In genomic region chr20:56411287-56411686, GRCh38 we compare ENCODE assay signal across 6 cellular contexts. TPM values are rescaled to one million over a fixed set of nuclear protein-coding genes. Genes with fewer than 3 reads are reported as not detected.
DNase-seq lines count a peak whose midpoint lies in the region; ATAC-seq and TF ChIP-seq lines count a peak whose summit lies in the region.
"Not testable (repeated sequence)": the region's sequence is repeated elsewhere in the genome, so short reads cannot be mapped to it uniquely, and the experiment has no call there.
"Had no signal": no experiment of that assay in that cellular context is flagged by ENCODE, and none has a peak within 500 bp of the region (broad histone marks: within the 10 kb centered on the region; RNA-seq: fewer than 3 reads in every experiment).

No MANE protein-coding gene starts in this region.

- not testable (repeated sequence) for H3K9me3 Mint-ChIP-seq in activated T-helper 17 cell treated with anti-CD3 and anti-CD28 coated beads, Interleukin-2, amount 50 U/mL, for 72 hours; dendritic cell treated with granulocyte-macrophage colony-stimulating factor and Interleukin-4, amounts not matched to agents 40 ng/mL and 50 ng/mL, for 4 days

- not testable (repeated sequence) for H3K9ac ChIP-seq in liver (ENCODE audit: low read depth in 1 of 2, low read length in 2 of 2)

- H3K27me3 ChIP-seq in liver (ENCODE audit: control insufficient read depth in 4 of 4, insufficient read depth in 4 of 4, low read length in 3 of 4); gastrocnemius medialis: not testable (repeated sequence)

- not testable (repeated sequence) for ATAC-seq in activated T-helper 17 cell treated with anti-CD3 and anti-CD28 coated beads, Interleukin-2, amount 50 U/mL, for 72 hours (replicated peaks); gastrocnemius medialis

- H3K27ac Mint-ChIP-seq in activated T-helper 17 cell treated with anti-CD3 and anti-CD28 coated beads, Interleukin-2, amount 50 U/mL, for 72 hours = peak overlapping the region; percentile 86
- H3K27ac Mint-ChIP-seq in dendritic cell treated with granulocyte-macrophage colony-stimulating factor and Interleukin-4, amounts not matched to agents 40 ng/mL and 50 ng/mL, for 4 days = peak overlapping the region; percentile 89

- H3K9me3 ChIP-seq in liver (ENCODE audit: control insufficient read depth in 4 of 4, low read length in 3 of 4); gastrocnemius medialis: not testable (repeated sequence)

- intact Hi-C loops in dendritic cell treated with granulocyte-macrophage colony-stimulating factor and Interleukin-4, amounts not matched to agents 40 ng/mL and 50 ng/mL, for 4 days (cut with micrococcal nuclease) = loop anchor here (1.0 kb wide), 1 partner anchor 19 kb away; the partner anchor contains the start of genes AURKA and CSTF1
- intact Hi-C loops in gastrocnemius medialis (cut with DNase I; ENCODE audit: low total_unique reads) = not testable (repeated sequence)

- in situ Hi-C loops in gastrocnemius medialis (cut with MboI; ENCODE audit: low sequenced_read_pairs in 4 of 4) = not testable (repeated sequence)

- peaks cover 70% of the 10 kb centered on the region for H3K36me3 Mint-ChIP-seq in activated T-helper 17 cell treated with anti-CD3 and anti-CD28 coated beads, Interleukin-2, amount 50 U/mL, for 72 hours (ENCODE audit: low read depth)
- peaks cover 56% of the 10 kb centered on the region for H3K36me3 Mint-ChIP-seq in dendritic cell treated with granulocyte-macrophage colony-stimulating factor and Interleukin-4, amounts not matched to agents 40 ng/mL and 50 ng/mL, for 4 days (ENCODE audit: low read depth)

- not testable (repeated sequence) for TF ChIP-seq RAD21 in liver (IDR thresholded peaks at IDR 0.05)

- peak overlapping the region; percentile 57 for H3K4me3 ChIP-seq in NB4 (ENCODE audit: low read depth, low read length)
- H3K4me3 ChIP-seq in liver (ENCODE audit: low read depth in 1 of 3, low read length in 3 of 3); gastrocnemius medialis: not testable (repeated sequence)

- not testable (repeated sequence) for DNase-seq in NB4 (ENCODE audit: low read depth); gastrocnemius medialis

- peak overlapping the region; percentile 80 for H3K4me3 Mint-ChIP-seq in activated T-helper 17 cell treated with anti-CD3 and anti-CD28 coated beads, Interleukin-2, amount 50 U/mL, for 72 hours
- peak overlapping the region; percentile 64 for H3K4me3 Mint-ChIP-seq in dendritic cell treated with granulocyte-macrophage colony-stimulating factor and Interleukin-4, amounts not matched to agents 40 ng/mL and 50 ng/mL, for 4 days

- H3K27ac ChIP-seq in liver (ENCODE audit: low read depth in 1 of 2, low read length in 2 of 2) (peak overlapping the region; percentile 78 to 83), gastrocnemius medialis (peak overlapping the region in 3 of 4 donors; percentile 19 to 47 (median 27))

- WGBS in liver = 96% methylated on average over 7 of the region's 7 CpGs

- TF ChIP-seq POLR2A in NB4 (IDR thresholded peaks at IDR 0.05; ENCODE audit: extremely low read depth, insufficient read length); gastrocnemius medialis (IDR thresholded peaks at IDR 0.05): not testable (repeated sequence)

- not testable (repeated sequence) for H3K27me3 Mint-ChIP-seq in activated T-helper 17 cell treated with anti-CD3 and anti-CD28 coated beads, Interleukin-2, amount 50 U/mL, for 72 hours; dendritic cell treated with granulocyte-macrophage colony-stimulating factor and Interleukin-4, amounts not matched to agents 40 ng/mL and 50 ng/mL, for 4 days

- H3K36me3 ChIP-seq in liver (ENCODE audit: control insufficient read depth in 4 of 4, insufficient read depth in 3 of 4, low read depth in 1 of 4, low read length in 3 of 4) (peaks cover 6 to 12% (median 10%) of the 10 kb centered on the region in 4 donors), gastrocnemius medialis (peaks cover 3 to 25% of the 10 kb centered on the region in 2 donors)

- not testable (repeated sequence) for TF ChIP-seq CTCF in NB4 (IDR thresholded peaks at IDR 0.05; ENCODE audit: low read depth, low read length); liver (IDR thresholded peaks at IDR 0.05; ENCODE audit: low read depth, low read length, missing input control); gastrocnemius medialis (IDR thresholded peaks at IDR 0.05 in 4 of 5, conservative IDR thresholded peaks at IDR 0.05 in 1 of 5)

- peaks cover 2 to 30% (median 23%) of the 10 kb centered on the region in 4 donors for H3K4me1 ChIP-seq in liver (ENCODE audit: control insufficient read depth in 4 of 4, insufficient read depth in 4 of 4, low read length in 3 of 4)
- H3K4me1 ChIP-seq in gastrocnemius medialis = not testable (repeated sequence)

- H3K4me1 Mint-ChIP-seq in activated T-helper 17 cell treated with anti-CD3 and anti-CD28 coated beads, Interleukin-2, amount 50 U/mL, for 72 hours = peaks cover 17% of the 10 kb centered on the region
- H3K4me1 Mint-ChIP-seq in dendritic cell treated with granulocyte-macrophage colony-stimulating factor and Interleukin-4, amounts not matched to agents 40 ng/mL and 50 ng/mL, for 4 days (ENCODE audit: low read depth) = peaks cover 56% of the 10 kb centered on the region

RNA-seq across cellular contexts. Expression of gene CASS4, which starts 0.8 kb away (rescaled TPM):
- total RNA-seq in activated T-helper 17 cell treated with anti-CD3 and anti-CD28 coated beads, Interleukin-2, amount 50 U/mL, for 72 hours = 1 to 10 TPM; 5.1 to 9.4 TPM
- total RNA-seq in liver (1 to 10 TPM; 1.4 to 1.6 TPM), gastrocnemius medialis (under 1 TPM in 3 of 4 donors, not detected in 1; 0.36 to 0.86 (median 0.72) TPM)
- polyA plus RNA-seq in liver = under 1 TPM; 0.26 to 0.77 TPM
- total RNA-seq: GM23338 had no signal
- polyA plus RNA-seq: GM23338 had no signal

RNA-seq across cellular contexts. Expression of gene CSTF1, which starts 18.8 kb away (rescaled TPM):
- 10 to 100 TPM; 71.2 to 76.5 TPM for total RNA-seq in activated T-helper 17 cell treated with anti-CD3 and anti-CD28 coated beads, Interleukin-2, amount 50 U/mL, for 72 hours
- total RNA-seq in liver = 10 to 100 TPM; 19.1 to 20.2 TPM
- 10 to 100 TPM; 11.9 to 12.9 TPM for polyA plus RNA-seq in liver
- 10 to 100 TPM; 14.2 to 23.2 (median 18.9) TPM for total RNA-seq in gastrocnemius medialis

RNA-seq across cellular contexts. Expression of gene AURKA, which starts 19.3 kb away (rescaled TPM):
- 100 to 1,000 TPM in 1 of 2 donors, 10 to 100 TPM in 1; 86.3 to 112 TPM for total RNA-seq in activated T-helper 17 cell treated with anti-CD3 and anti-CD28 coated beads, Interleukin-2, amount 50 U/mL, for 72 hours
- total RNA-seq in liver = 10 to 100 TPM in 1 of 2 donors, 1 to 10 TPM in 1; 1.3 to 41.6 TPM
- 1 to 10 TPM in 1 of 2 donors, under 1 TPM in 1; 0.88 to 4.2 TPM for polyA plus RNA-seq in liver
- 10 to 100 TPM in 1 of 4 donors, 1 to 10 TPM in 3; 1.6 to 11.3 (median 4.6) TPM for total RNA-seq in gastrocnemius medialis

RNA-seq across cellular contexts. Expression of gene FAM210B, which starts 52.5 kb away (rescaled TPM):
- 1 to 10 TPM; 2.2 to 3.6 TPM for total RNA-seq in activated T-helper 17 cell treated with anti-CD3 and anti-CD28 coated beads, Interleukin-2, amount 50 U/mL, for 72 hours
- total RNA-seq in liver = 100 to 1,000 TPM in 1 of 2 donors, 10 to 100 TPM in 1; 21.8 to 139 TPM
- 10 to 100 TPM; 26.2 to 35.1 TPM for polyA plus RNA-seq in liver
- 10 to 100 TPM; 34.5 to 57.2 (median 41.4) TPM for total RNA-seq in gastrocnemius medialis

RNA-seq across cellular contexts. Expression of gene RTF2, which starts 57.1 kb away (rescaled TPM):
- 10 to 100 TPM; 62.4 to 80.0 TPM for total RNA-seq in activated T-helper 17 cell treated with anti-CD3 and anti-CD28 coated beads, Interleukin-2, amount 50 U/mL, for 72 hours
- 10 to 100 TPM; 29.0 to 31.0 TPM for total RNA-seq in liver
- polyA plus RNA-seq in liver = 10 to 100 TPM; 39.2 to 46.6 TPM
- total RNA-seq in gastrocnemius medialis = 10 to 100 TPM; 69.1 to 88.8 (median 77.5) TPM
